28 cellular contexts compared by ENCODE assay signal in genomic region chr9:130743644-130744043, GRCh38.
"Had no signal": no experiment of that assay in that cellular context is flagged by ENCODE, and none has a peak within 500 bp of the region (broad histone marks: within the 10 kb centered on the region; RNA-seq: fewer than 3 reads in every experiment).

No MANE protein-coding gene starts in this region.

- H3K4me1 Mint-ChIP-seq: activated CD4-positive, alpha-beta memory T cell treated with anti-CD3 and anti-CD28 coated beads, Interleukin-2, amount 10 ng/mL, durations not matched to agents 7 days and 5 days; activated CD4-positive, alpha-beta T cell treated with anti-CD3 and anti-CD28 coated beads, Interleukin-2, amount 10 ng/mL, durations not matched to agents 7 days and 5 days; activated naive CD4-positive, alpha-beta T cell treated with anti-CD3 and anti-CD28 coated beads, Interleukin-2, amount 10 ng/mL, durations not matched to agents 7 days and 5 days had no signal

- ATAC-seq: activated naive CD4-positive, alpha-beta T cell treated with anti-CD3 and anti-CD28 coated beads, Interleukin-2, amount 50 U/mL, for 72 hours; activated T-cell treated with anti-CD3 and anti-CD28 coated beads, Interleukin-2, amount 50 U/mL, for 72 hours; foreskin keratinocyte; gastrocnemius medialis; heart right ventricle had no signal

- DNase-seq: activated CD4-positive, alpha-beta memory T cell treated with anti-CD3 and anti-CD28 coated beads, Interleukin-2, amount 10 ng/mL, durations not matched to agents 7 days and 5 days; activated CD4-positive, alpha-beta T cell treated with anti-CD3 and anti-CD28 coated beads for 1 hour; activated CD4-positive, alpha-beta T cell treated with anti-CD3 and anti-CD28 coated beads for 4 hours; activated CD4-positive, alpha-beta T cell treated with anti-CD3 and anti-CD28 coated beads, Interleukin-2, amount 10 ng/mL, durations not matched to agents 7 days and 5 days; activated CD4-positive, alpha-beta T cell treated with anti-CD3 and anti-CD28 coated beads, Interleukin-2, amount 50 U/mL, for 4 hours; activated CD8-positive, alpha-beta memory T cell treated with anti-CD3 and anti-CD28 coated beads, Interleukin-2, amount 50 U/mL, for 48 hours; activated gamma-delta T cell; activated naive CD4-positive, alpha-beta T cell; activated naive CD4-positive, alpha-beta T cell treated with anti-CD3 and anti-CD28 coated beads, Interleukin-2, amount 10 ng/mL, durations not matched to agents 7 days and 5 days; activated naive CD8-positive, alpha-beta T cell treated with anti-CD3 and anti-CD28 coated beads, Interleukin-2, amount 10 ng/mL, durations not matched to agents 7 days and 5 days; activated T-cell treated with anti-CD3 and anti-CD28 coated beads for 4 hours; activated T-cell treated with anti-CD3 and anti-CD28 coated beads, Interleukin-2, amount 50 U/mL, for 24 hours; activated T-cell treated with anti-CD3 and anti-CD28 coated beads, Interleukin-2, amount 50 U/mL, for 72 hours; central memory CD4-positive, alpha-beta T cell; cerebellar nuclear complex; colonic mucosa; effector CD8-positive, alpha-beta T cell; erythroblast; foreskin keratinocyte; gastrocnemius medialis; heart right ventricle; T-helper 2 cell had no signal

- H3K4me3 ChIP-seq: ascending aorta, breast epithelium, cardiac muscle cell, colonic mucosa, esophagus muscularis mucosa, gastrocnemius medialis, heart right ventricle had no signal

- H3K36me3 Mint-ChIP-seq: activated naive CD4-positive, alpha-beta T cell treated with anti-CD3 and anti-CD28 coated beads, Interleukin-2, amount 10 ng/mL, durations not matched to agents 7 days and 5 days; activated naive CD4-positive, alpha-beta T cell treated with anti-CD3 and anti-CD28 coated beads, Interleukin-2, amount 50 U/mL, for 72 hours had no signal

- H3K27ac ChIP-seq: ascending aorta, breast epithelium, cardiac muscle cell, colonic mucosa, esophagus muscularis mucosa, foreskin keratinocyte, gastrocnemius medialis, heart right ventricle had no signal

- H3K27me3 Mint-ChIP-seq: activated CD4-positive, alpha-beta memory T cell treated with anti-CD3 and anti-CD28 coated beads, Interleukin-2, amount 10 ng/mL, durations not matched to agents 7 days and 5 days; activated CD4-positive, alpha-beta T cell treated with anti-CD3 and anti-CD28 coated beads, Interleukin-2, amount 10 ng/mL, durations not matched to agents 7 days and 5 days; activated naive CD4-positive, alpha-beta T cell treated with anti-CD3 and anti-CD28 coated beads, Interleukin-2, amount 10 ng/mL, durations not matched to agents 7 days and 5 days; activated naive CD8-positive, alpha-beta T cell treated with anti-CD3 and anti-CD28 coated beads, Interleukin-2, amount 10 ng/mL, durations not matched to agents 7 days and 5 days; activated T-cell treated with anti-CD3 and anti-CD28 coated beads, Interleukin-2, amount 50 U/mL, for 24 hours; brain had no signal

- H3K9me3 Mint-ChIP-seq: activated CD4-positive, alpha-beta memory T cell treated with anti-CD3 and anti-CD28 coated beads, Interleukin-2, amount 10 ng/mL, durations not matched to agents 7 days and 5 days; activated naive CD4-positive, alpha-beta T cell treated with anti-CD3 and anti-CD28 coated beads, Interleukin-2, amount 10 ng/mL, durations not matched to agents 7 days and 5 days; activated naive CD4-positive, alpha-beta T cell treated with anti-CD3 and anti-CD28 coated beads, Interleukin-2, amount 50 U/mL, for 72 hours; activated T-cell treated with anti-CD3 and anti-CD28 coated beads, Interleukin-2, amount 50 U/mL, for 24 hours; activated T-cell treated with anti-CD3 and anti-CD28 coated beads, Interleukin-2, amount 50 U/mL, for 72 hours had no signal

- H3K27ac Mint-ChIP-seq: activated CD4-positive, alpha-beta memory T cell treated with anti-CD3 and anti-CD28 coated beads, Interleukin-2, amount 10 ng/mL, durations not matched to agents 7 days and 5 days; activated CD4-positive, alpha-beta T cell treated with anti-CD3 and anti-CD28 coated beads, Interleukin-2, amount 10 ng/mL, durations not matched to agents 7 days and 5 days; activated naive CD4-positive, alpha-beta T cell treated with anti-CD3 and anti-CD28 coated beads, Interleukin-2, amount 10 ng/mL, durations not matched to agents 7 days and 5 days; activated naive CD4-positive, alpha-beta T cell treated with anti-CD3 and anti-CD28 coated beads, Interleukin-2, amount 50 U/mL, for 72 hours; activated naive CD8-positive, alpha-beta T cell treated with anti-CD3 and anti-CD28 coated beads, Interleukin-2, amount 10 ng/mL, durations not matched to agents 7 days and 5 days; activated T-cell treated with anti-CD3 and anti-CD28 coated beads, Interleukin-2, amount 50 U/mL, for 24 hours; activated T-cell treated with anti-CD3 and anti-CD28 coated beads, Interleukin-2, amount 50 U/mL, for 72 hours; brain had no signal

- H3K36me3 ChIP-seq: ascending aorta, breast epithelium, cardiac muscle cell, colonic mucosa, esophagus muscularis mucosa, gastrocnemius medialis had no signal

- H3K9me3 ChIP-seq: ascending aorta, breast epithelium, colonic mucosa, esophagus muscularis mucosa, gastrocnemius medialis, heart right ventricle had no signal

- H3K4me3 Mint-ChIP-seq: activated CD4-positive, alpha-beta memory T cell treated with anti-CD3 and anti-CD28 coated beads, Interleukin-2, amount 10 ng/mL, durations not matched to agents 7 days and 5 days; activated CD4-positive, alpha-beta T cell treated with anti-CD3 and anti-CD28 coated beads, Interleukin-2, amount 10 ng/mL, durations not matched to agents 7 days and 5 days; activated naive CD4-positive, alpha-beta T cell treated with anti-CD3 and anti-CD28 coated beads, Interleukin-2, amount 10 ng/mL, durations not matched to agents 7 days and 5 days; activated naive CD8-positive, alpha-beta T cell treated with anti-CD3 and anti-CD28 coated beads, Interleukin-2, amount 10 ng/mL, durations not matched to agents 7 days and 5 days; activated T-cell treated with anti-CD3 and anti-CD28 coated beads, Interleukin-2, amount 50 U/mL, for 24 hours; activated T-cell treated with anti-CD3 and anti-CD28 coated beads, Interleukin-2, amount 50 U/mL, for 72 hours; brain had no signal

- H3K4me1 ChIP-seq: ascending aorta, breast epithelium had no signal

- H3K27me3 ChIP-seq: ascending aorta, breast epithelium, cardiac muscle cell, colonic mucosa, esophagus muscularis mucosa, foreskin keratinocyte, gastrocnemius medialis, heart right ventricle had no signal
